22 cellular contexts compared by ENCODE assay signal in genomic region chr7:37337522-37337921, GRCh38.
DNase-seq lines count a peak whose midpoint lies in the region; ATAC-seq, FAIRE-seq and TF ChIP-seq lines count a peak whose summit lies in the region.
"Had no signal": no experiment of that assay in that cellular context is flagged by ENCODE, and none has a peak within 500 bp of the region (broad histone marks: within the 10 kb centered on the region; RNA-seq: fewer than 3 reads in every experiment).

No MANE protein-coding gene starts in this region.

- no peak overlapping the region for H3K4ac ChIP-seq in neuronal stem cell (ENCODE audit: low read length)

- peak overlapping the region; percentile 28 for H3K27ac Mint-ChIP-seq in CD4-positive, alpha-beta T cell
- H3K27ac Mint-ChIP-seq: brain; GM23338; natural killer cell treated with Interleukin-12 subunit alpha and Interleukin-12 subunit beta and Interleukin-15 and Interleukin-18, amount 100 ng/mL, for 72 hours had no signal

- H3K9me3 ChIP-seq in CD4-positive, alpha-beta T cell (ENCODE audit: control insufficient read depth, low read length), result no peaks in the 10 kb centered on the region
- no peaks in the 10 kb centered on the region for H3K9me3 ChIP-seq in SU-DHL-6 (ENCODE audit: insufficient read depth, low read length)
- H3K9me3 ChIP-seq in neuronal stem cell (replicated peaks in 1 of 2; ENCODE audit: control insufficient read depth in 2 of 2, insufficient read depth in 1 of 2, low read depth in 1 of 2, low read length in 2 of 2), result peaks cover 4 to 5% of the 10 kb centered on the region in 2 donors

- H3K27me3 ChIP-seq in CD4-positive, alpha-beta T cell (ENCODE audit: control insufficient read depth, insufficient read depth, low read length), result no peaks in the 10 kb centered on the region
- H3K27me3 ChIP-seq in SU-DHL-6 (ENCODE audit: low read length), result no peaks in the 10 kb centered on the region
- H3K27me3 ChIP-seq in neuronal stem cell (ENCODE audit: control insufficient read depth in 3 of 3, insufficient read depth in 3 of 3, low read depth in 1 of 3, low read length in 3 of 3), result no peaks in the 10 kb centered on the region
- H3K27me3 ChIP-seq: hepatocyte had no signal

- no peaks in the 10 kb centered on the region for H3K79me1 ChIP-seq in neuronal stem cell (ENCODE audit: low read depth, low read length)

- no peak overlapping the region for H3K18ac ChIP-seq in neuronal stem cell (ENCODE audit: low read length)

- intact Hi-C loops in CD4-positive, alpha-beta T cell (cut with DNase I, micrococcal nuclease), result no loop called here

- H3K4me2 ChIP-seq in SU-DHL-6 (ENCODE audit: low read depth, low read length, poor library complexity, severe bottlenecking) (peak overlapping the region; percentile 22), neuronal stem cell (ENCODE audit: insufficient read depth, low read length, poor library complexity, severe bottlenecking) (no peak overlapping the region)
- H3K4me2 ChIP-seq: GM23338, hepatocyte had no signal

- H3K4me3 ChIP-seq in SU-DHL-6 (ENCODE audit: insufficient read depth, low read length, poor library complexity, severe bottlenecking) (no peak overlapping the region), neuronal stem cell (ENCODE audit: low read length in 2 of 2) (no peak overlapping the region)
- H3K4me3 ChIP-seq: GM23338, hepatocyte had no signal

- peaks cover 82% of the 10 kb centered on the region for H3K4me1 Mint-ChIP-seq in CD4-positive, alpha-beta T cell (ENCODE audit: low read depth)
- H3K4me1 Mint-ChIP-seq: brain had no signal

- H3K4me3 Mint-ChIP-seq in CD4-positive, alpha-beta T cell, result no peak overlapping the region
- H3K4me3 Mint-ChIP-seq: brain; GM23338; natural killer cell treated with Interleukin-12 subunit alpha and Interleukin-12 subunit beta and Interleukin-15 and Interleukin-18, amount 100 ng/mL, for 72 hours had no signal

- no peak for TF ChIP-seq CTCF in CD4-positive, alpha-beta T cell (IDR thresholded peaks at IDR 0.05)
- TF ChIP-seq CTCF in SU-DHL-6 (IDR thresholded peaks at IDR 0.05; ENCODE audit: insufficient read depth, low read length, poor library complexity, severe bottlenecking), result no peak

- H2BK120ac ChIP-seq in neuronal stem cell (ENCODE audit: low read depth, low read length), result no peak overlapping the region

- H3F3A ChIP-seq in SU-DHL-6 (ENCODE audit: insufficient read depth), result peaks cover 23% of the 10 kb centered on the region

- no peak overlapping the region for H4K91ac ChIP-seq in neuronal stem cell (ENCODE audit: low read depth, low read length, poor library complexity)

- H3K27ac ChIP-seq in CD4-positive, alpha-beta T cell (ENCODE audit: low read depth, low read length), result no peak overlapping the region
- H3K27ac ChIP-seq in SU-DHL-6 (ENCODE audit: low read depth, low read length), result peak overlapping the region; percentile 28
- no peak overlapping the region for H3K27ac ChIP-seq in neuronal stem cell (replicated peaks; ENCODE audit: low read length)
- H3K27ac ChIP-seq: hepatocyte, WERI-Rb-1 had no signal

- no peak overlapping the region for H2BK5ac ChIP-seq in neuronal stem cell (ENCODE audit: low read length)

- no peak overlapping the region for H2AFZ ChIP-seq in SU-DHL-6 (ENCODE audit: low read depth, low read length, severe bottlenecking)
- no peak overlapping the region for H2AFZ ChIP-seq in neuronal stem cell (ENCODE audit: low read length)
- H2AFZ ChIP-seq: GM23338, hepatocyte had no signal

- no peaks in the 10 kb centered on the region for H3K9me3 Mint-ChIP-seq in CD4-positive, alpha-beta T cell
- H3K9me3 Mint-ChIP-seq: natural killer cell treated with Interleukin-12 subunit alpha and Interleukin-12 subunit beta and Interleukin-15 and Interleukin-18, amount 100 ng/mL, for 72 hours had no signal

- no peaks in the 10 kb centered on the region for H3K27me3 Mint-ChIP-seq in CD4-positive, alpha-beta T cell
- H3K27me3 Mint-ChIP-seq: brain; natural killer cell treated with Interleukin-12 subunit alpha and Interleukin-12 subunit beta and Interleukin-15 and Interleukin-18, amount 100 ng/mL, for 72 hours had no signal

- no peak for ATAC-seq in CD4-positive, alpha-beta T cell (ENCODE audit: poor library complexity)
- no peak for ATAC-seq in HG03457 (IDR thresholded peaks at IDR 0.05; ENCODE audit: unreplicated experiment)
- ATAC-seq: GM23338; natural killer cell treated with Interleukin-12 subunit alpha and Interleukin-12 subunit beta and Interleukin-15 and Interleukin-18, amount 100 ng/mL, for 72 hours; Right ventricle myocardium inferior had no signal

- H3K4me1 ChIP-seq in neuronal stem cell (ENCODE audit: control insufficient read depth in 2 of 2, insufficient read depth in 1 of 2, low read depth in 1 of 2, low read length in 2 of 2), result no peaks in the 10 kb centered on the region

- H3K36me3 ChIP-seq in SU-DHL-6 (ENCODE audit: low read length) (peaks cover 8% of the 10 kb centered on the region), neuronal stem cell (replicated peaks in 1 of 2; ENCODE audit: control insufficient read depth in 2 of 2, insufficient read depth in 2 of 2, low read length in 2 of 2) (peaks cover 0 to 3% of the 10 kb centered on the region in 2 donors)
- H3K36me3 ChIP-seq: WERI-Rb-1 had no signal

- no peak overlapping the region for H2BK15ac ChIP-seq in neuronal stem cell (ENCODE audit: low read length)

- H3K36me3 Mint-ChIP-seq in CD4-positive, alpha-beta T cell (ENCODE audit: low read depth), result peaks cover 94% of the 10 kb centered on the region

- H2AK5ac ChIP-seq in neuronal stem cell (ENCODE audit: low read depth, low read length), result no peak overlapping the region

- H4K20me1 ChIP-seq in SU-DHL-6 (ENCODE audit: low read depth, low read length), result peaks cover 6% of the 10 kb centered on the region; the same call in 1 of the 2 replicates

- peak; percentile 40 for FAIRE-seq in GM12892 (lab: Jason Lieb, UNC)
- FAIRE-seq: colon, endometrium, G401.6, kidney had no signal

- H3K23ac ChIP-seq in neuronal stem cell (ENCODE audit: low read depth, low read length, poor library complexity), result no peak overlapping the region

- POLR2A ChIA-PET in CD4-positive, alpha-beta T cell (lab: Charles Lee), result no interaction called here

- H3K9me2 ChIP-seq in SU-DHL-6 (replicated peaks; ENCODE audit: insufficient read depth, low read length), result no peaks in the 10 kb centered on the region

- no CpG with 5 or more reads among the region's 1 CpG for WGBS in neuronal stem cell (ENCODE audit: extremely low coverage in 2 of 2, insufficient read length in 2 of 2, insufficient replicate concordance in 1 of 2), 2 donors

- no peak overlapping the region for H4K8ac ChIP-seq in neuronal stem cell (ENCODE audit: low read depth, low read length)

- no peak overlapping the region for H2BK12ac ChIP-seq in neuronal stem cell (ENCODE audit: low read length)

- TF ChIP-seq POLR2A in GM12892 (IDR thresholded peaks at IDR 0.05; ENCODE audit: low read depth, low read length) (no peak), erythroblast (IDR thresholded peaks at IDR 0.05; ENCODE audit: low read length) (peak; percentile 36)

- CTCF ChIA-PET in CD4-positive, alpha-beta T cell (lab: Charles Lee), result interaction anchor here (1.5 kb wide), 1 partner anchor 16 kb away, joined by 4 read pairs; no protein-coding TSS in a partner anchor

- H3K14ac ChIP-seq in neuronal stem cell (ENCODE audit: low read length), result no peak overlapping the region

- DNase-seq in CD4-positive, alpha-beta T cell, result no peak
- DNase-seq in GM12892 (ENCODE audit: insufficient read length), result no peak
- no peak for DNase-seq in erythroblast (lab: John Stamatoyannopoulos, UW)
- no peak for DNase-seq in DMS79 treated with DMSO at 0.1 percent for 48 hours (lab: John Stamatoyannopoulos, UW)
- no peak for DNase-seq in neuronal stem cell (ENCODE audit: low spot score)
- DNase-seq: kidney; mammary epithelial cell; NCI-H1930; NCI-H446 treated with DMSO at 0.1 percent for 48 hours; posterior cingulate gyrus; stimulated activated CD4-positive, alpha-beta T cell treated with anti-CD3 and anti-CD28 coated beads, Interleukin-1b, Interleukin-23, amount 100 ng/mL, for 48 hours; WERI-Rb-1 had no signal

- H3K9ac ChIP-seq in SU-DHL-6 (ENCODE audit: low read length) (no peak overlapping the region), neuronal stem cell (ENCODE audit: low read depth, low read length, poor library complexity) (no peak overlapping the region)

- peaks cover 98% of the 10 kb centered on the region for H3K79me2 ChIP-seq in SU-DHL-6 (ENCODE audit: insufficient read depth, low read length)
- H3K79me2 ChIP-seq: hepatocyte had no signal
